In the genomic region with DNA sequence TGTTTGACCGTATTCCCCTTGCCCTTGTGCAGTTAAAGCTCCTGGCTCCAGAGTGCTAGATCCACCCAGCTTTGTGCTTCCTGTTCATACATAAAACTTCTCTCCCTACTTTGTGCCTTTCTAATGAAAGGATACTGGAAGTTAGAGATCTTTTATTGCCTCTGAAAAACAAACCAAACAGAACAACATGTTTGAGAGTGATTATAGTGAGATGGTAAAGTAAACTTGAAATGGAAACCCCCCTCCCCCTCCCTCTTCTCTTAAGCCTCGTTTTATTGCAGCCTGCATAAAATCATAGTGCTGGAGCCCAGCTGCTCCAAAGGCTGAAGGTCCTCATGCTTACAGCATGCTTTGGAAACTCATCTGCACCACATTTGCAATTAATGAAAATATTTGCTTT, we compare ENCODE assay signal across 9 cellular contexts.
A peak's percentile ranks its signal among the peaks of the same experiment; 100 is the strongest.
DNase-seq lines count a peak whose midpoint lies in the region; ATAC-seq and TF ChIP-seq lines count a peak whose summit lies in the region.
"Had no signal": no experiment of that assay in that cellular context is flagged by ENCODE, and none has a peak within 500 bp of the region (broad histone marks: within the 10 kb centered on the region; RNA-seq: fewer than 3 reads in every experiment).

No MANE protein-coding gene starts in this region.

- H4K20me1 ChIP-seq in GM23338 (replicated peaks; ENCODE audit: insufficient read depth) = no peaks in the 10 kb centered on the region; the same call in 1 of the 2 replicates

- H3F3A ChIP-seq in GM23338 (replicated peaks; ENCODE audit: low read depth) = no peaks in the 10 kb centered on the region

- H3K9me2 ChIP-seq in GM23338 (ENCODE audit: insufficient read depth) = no peaks in the 10 kb centered on the region

- no peak for ATAC-seq in GM23338
- ATAC-seq in activated naive CD8-positive, alpha-beta T cell treated with anti-CD3 and anti-CD28 coated beads, Interleukin-2, amount 10 ng/mL, durations not matched to agents 7 days and 5 days (ENCODE audit: low read depth) = no peak
- ATAC-seq in HG03378 (IDR thresholded peaks at IDR 0.05; ENCODE audit: unreplicated experiment) = no peak

- H3K27me3 ChIP-seq in GM23338 (ENCODE audit: insufficient read depth) (no peaks in the 10 kb centered on the region), muscle layer of duodenum (ENCODE audit: low read depth, low read length) (no peaks in the 10 kb centered on the region)

- TF ChIP-seq CTCF in 22Rv1 (IDR thresholded peaks at IDR 0.05) = no peak
- TF ChIP-seq CTCF in GM23338 (conservative IDR thresholded peaks at IDR 0.05; ENCODE audit: low read depth in 2 of 2) = no peak

- POLR2A ChIA-PET in activated naive CD8-positive, alpha-beta T cell treated with anti-CD3 and anti-CD28 coated beads, Interleukin-2, amount 10 ng/mL, durations not matched to agents 7 days and 5 days (lab: Charles Lee) = interaction anchor here (1.6 kb wide), 1 partner anchor 618 kb away, joined by 3 read pairs; a partner anchor contains a TSS

- peaks cover 4% of the 10 kb centered on the region for H3K27me3 Mint-ChIP-seq in GM23338 (ENCODE audit: insufficient read depth, low read depth, poor library complexity)
- no peaks in the 10 kb centered on the region for H3K27me3 Mint-ChIP-seq in activated naive CD8-positive, alpha-beta T cell treated with anti-CD3 and anti-CD28 coated beads, Interleukin-2, amount 10 ng/mL, durations not matched to agents 7 days and 5 days

- peaks cover 16% of the 10 kb centered on the region for H3K36me3 Mint-ChIP-seq in GM23338 (ENCODE audit: low read depth)
- H3K36me3 Mint-ChIP-seq in activated naive CD8-positive, alpha-beta T cell treated with anti-CD3 and anti-CD28 coated beads, Interleukin-2, amount 10 ng/mL, durations not matched to agents 7 days and 5 days = peaks cover 11% of the 10 kb centered on the region

- no peak overlapping the region for H3K4me3 Mint-ChIP-seq in GM23338
- H3K4me3 Mint-ChIP-seq in activated naive CD8-positive, alpha-beta T cell treated with anti-CD3 and anti-CD28 coated beads, Interleukin-2, amount 10 ng/mL, durations not matched to agents 7 days and 5 days = no peak overlapping the region

- peak overlapping the region; percentile 54 for H3K27ac ChIP-seq in 22Rv1
- H3K27ac ChIP-seq in GM23338 (ENCODE audit: low read depth) = no peak overlapping the region
- peak overlapping the region; percentile 61 for H3K27ac ChIP-seq in muscle layer of duodenum (ENCODE audit: low read length)

- DNase-seq in GM23338 (ENCODE audit: low spot score) (no peak), inferior parietal cortex (ENCODE audit: extremely low spot score) (no peak), cerebellum (ENCODE audit: low spot score) (no peak), activated gamma-delta T cell (lab: John Stamatoyannopoulos, UW) (no peak)
- DNase-seq in activated naive CD8-positive, alpha-beta T cell treated with anti-CD3 and anti-CD28 coated beads, Interleukin-2, amount 10 ng/mL, durations not matched to agents 7 days and 5 days = no peak
- DNase-seq: NCI-H1436 treated with DMSO at 0.1 percent for 48 hours had no signal

- H3K4me3 ChIP-seq in GM23338 (no peak overlapping the region), muscle layer of duodenum (ENCODE audit: low read depth in 1 of 2, low read length in 2 of 2) (no peak overlapping the region)

- H3K4me2 ChIP-seq in GM23338 = no peak overlapping the region

- no peaks in the 10 kb centered on the region for H3K79me2 ChIP-seq in GM23338 (replicated peaks; ENCODE audit: insufficient read depth)

- H3K4me1 Mint-ChIP-seq in GM23338 = peaks cover 12% of the 10 kb centered on the region; the same call in 2 of the 3 replicates
- H3K4me1 Mint-ChIP-seq in activated naive CD8-positive, alpha-beta T cell treated with anti-CD3 and anti-CD28 coated beads, Interleukin-2, amount 10 ng/mL, durations not matched to agents 7 days and 5 days = peaks cover 39% of the 10 kb centered on the region

- H3K9me3 ChIP-seq in muscle layer of duodenum (ENCODE audit: control insufficient read depth in 1 of 2, low read length in 2 of 2) = peaks cover 0 to 6% of the 10 kb centered on the region in 2 donors

- peaks cover 10% of the 10 kb centered on the region; the same call in 1 of the 2 replicates for H3K4me1 ChIP-seq in GM23338 (ENCODE audit: insufficient read depth)
- H3K4me1 ChIP-seq in muscle layer of duodenum (ENCODE audit: control insufficient read depth in 1 of 2, insufficient read depth in 2 of 2, low read length in 2 of 2) = peaks cover 34 to 55% of the 10 kb centered on the region in 2 donors

- peaks cover 17% of the 10 kb centered on the region for H3K9me3 Mint-ChIP-seq in GM23338
- peaks cover 13% of the 10 kb centered on the region for H3K9me3 Mint-ChIP-seq in activated naive CD8-positive, alpha-beta T cell treated with anti-CD3 and anti-CD28 coated beads, Interleukin-2, amount 10 ng/mL, durations not matched to agents 7 days and 5 days

- no peak overlapping the region for H2AFZ ChIP-seq in GM23338

- H3K27ac Mint-ChIP-seq in GM23338 = peak overlapping the region; percentile 50; the same call in 1 of the 2 replicates
- peak overlapping the region; percentile 40 for H3K27ac Mint-ChIP-seq in activated naive CD8-positive, alpha-beta T cell treated with anti-CD3 and anti-CD28 coated beads, Interleukin-2, amount 10 ng/mL, durations not matched to agents 7 days and 5 days

- H3K36me3 ChIP-seq in GM23338 (ENCODE audit: insufficient read depth) = no peaks in the 10 kb centered on the region; the same call in 1 of the 2 replicates
- peaks cover 0 to 3% of the 10 kb centered on the region in 2 donors for H3K36me3 ChIP-seq in muscle layer of duodenum (ENCODE audit: control insufficient read depth in 1 of 2, insufficient read depth in 2 of 2, low read length in 2 of 2)

TF ChIP-seq in GM23338, 12 proteins besides CTCF, POLR2A, EP300 and RAD21 (continues in another document):
- TF ChIP-seq, protein P1, sequence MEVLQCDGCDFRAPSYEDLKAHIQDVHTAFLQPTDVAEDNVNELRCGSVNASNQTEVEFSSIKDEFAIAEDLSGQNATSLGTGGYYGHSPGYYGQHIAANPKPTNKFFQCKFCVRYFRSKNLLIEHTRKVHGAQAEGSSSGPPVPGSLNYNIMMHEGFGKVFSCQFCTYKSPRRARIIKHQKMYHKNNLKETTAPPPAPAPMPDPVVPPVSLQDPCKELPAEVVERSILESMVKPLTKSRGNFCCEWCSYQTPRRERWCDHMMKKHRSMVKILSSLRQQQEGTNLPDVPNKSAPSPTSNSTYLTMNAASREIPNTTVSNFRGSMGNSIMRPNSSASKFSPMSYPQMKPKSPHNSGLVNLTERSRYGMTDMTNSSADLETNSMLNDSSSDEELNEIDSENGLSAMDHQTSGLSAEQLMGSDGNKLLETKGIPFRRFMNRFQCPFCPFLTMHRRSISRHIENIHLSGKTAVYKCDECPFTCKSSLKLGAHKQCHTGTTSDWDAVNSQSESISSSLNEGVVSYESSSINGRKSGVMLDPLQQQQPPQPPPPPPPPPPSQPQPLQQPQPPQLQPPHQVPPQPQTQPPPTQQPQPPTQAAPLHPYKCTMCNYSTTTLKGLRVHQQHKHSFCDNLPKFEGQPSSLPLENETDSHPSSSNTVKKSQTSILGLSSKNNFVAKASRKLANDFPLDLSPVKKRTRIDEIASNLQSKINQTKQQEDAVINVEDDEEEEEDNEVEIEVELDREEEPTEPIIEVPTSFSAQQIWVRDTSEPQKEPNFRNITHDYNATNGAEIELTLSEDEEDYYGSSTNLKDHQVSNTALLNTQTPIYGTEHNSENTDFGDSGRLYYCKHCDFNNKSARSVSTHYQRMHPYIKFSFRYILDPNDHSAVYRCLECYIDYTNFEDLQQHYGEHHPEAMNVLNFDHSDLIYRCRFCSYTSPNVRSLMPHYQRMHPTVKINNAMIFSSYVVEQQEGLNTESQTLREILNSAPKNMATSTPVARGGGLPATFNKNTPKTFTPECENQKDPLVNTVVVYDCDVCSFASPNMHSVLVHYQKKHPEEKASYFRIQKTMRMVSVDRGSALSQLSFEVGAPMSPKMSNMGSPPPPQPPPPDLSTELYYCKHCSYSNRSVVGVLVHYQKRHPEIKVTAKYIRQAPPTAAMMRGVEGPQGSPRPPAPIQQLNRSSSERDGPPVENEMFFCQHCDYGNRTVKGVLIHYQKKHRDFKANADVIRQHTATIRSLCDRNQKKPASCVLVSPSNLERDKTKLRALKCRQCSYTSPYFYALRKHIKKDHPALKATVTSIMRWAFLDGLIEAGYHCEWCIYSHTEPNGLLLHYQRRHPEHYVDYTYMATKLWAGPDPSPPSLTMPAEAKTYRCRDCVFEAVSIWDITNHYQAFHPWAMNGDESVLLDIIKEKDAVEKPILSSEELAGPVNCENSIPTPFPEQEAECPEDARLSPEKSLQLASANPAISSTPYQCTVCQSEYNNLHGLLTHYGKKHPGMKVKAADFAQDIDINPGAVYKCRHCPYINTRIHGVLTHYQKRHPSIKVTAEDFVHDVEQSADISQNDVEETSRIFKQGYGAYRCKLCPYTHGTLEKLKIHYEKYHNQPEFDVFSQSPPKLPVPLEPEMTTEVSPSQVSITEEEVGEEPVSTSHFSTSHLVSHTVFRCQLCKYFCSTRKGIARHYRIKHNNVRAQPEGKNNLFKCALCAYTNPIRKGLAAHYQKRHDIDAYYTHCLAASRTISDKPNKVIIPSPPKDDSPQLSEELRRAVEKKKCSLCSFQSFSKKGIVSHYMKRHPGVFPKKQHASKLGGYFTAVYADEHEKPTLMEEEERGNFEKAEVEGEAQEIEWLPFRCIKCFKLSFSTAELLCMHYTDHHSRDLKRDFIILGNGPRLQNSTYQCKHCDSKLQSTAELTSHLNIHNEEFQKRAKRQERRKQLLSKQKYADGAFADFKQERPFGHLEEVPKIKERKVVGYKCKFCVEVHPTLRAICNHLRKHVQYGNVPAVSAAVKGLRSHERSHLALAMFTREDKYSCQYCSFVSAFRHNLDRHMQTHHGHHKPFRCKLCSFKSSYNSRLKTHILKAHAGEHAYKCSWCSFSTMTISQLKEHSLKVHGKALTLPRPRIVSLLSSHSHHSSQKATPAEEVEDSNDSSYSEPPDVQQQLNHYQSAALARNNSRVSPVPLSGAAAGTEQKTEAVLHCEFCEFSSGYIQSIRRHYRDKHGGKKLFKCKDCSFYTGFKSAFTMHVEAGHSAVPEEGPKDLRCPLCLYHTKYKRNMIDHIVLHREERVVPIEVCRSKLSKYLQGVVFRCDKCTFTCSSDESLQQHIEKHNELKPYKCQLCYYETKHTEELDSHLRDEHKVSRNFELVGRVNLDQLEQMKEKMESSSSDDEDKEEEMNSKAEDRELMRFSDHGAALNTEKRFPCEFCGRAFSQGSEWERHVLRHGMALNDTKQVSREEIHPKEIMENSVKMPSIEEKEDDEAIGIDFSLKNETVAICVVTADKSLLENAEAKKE (CRISPR knock-in tag; IDR thresholded peaks at IDR 0.05) = no peak
- TF ChIP-seq POLR2AphosphoS5 (IDR thresholded peaks at IDR 0.05; ENCODE audit: low read depth) (no peak), CREB1 (CRISPR knock-in tag; IDR thresholded peaks at IDR 0.05; ENCODE audit: low read depth) (no peak), ZNF331 (CRISPR knock-in tag; IDR thresholded peaks at IDR 0.05; ENCODE audit: low read depth) (no peak), ZNF114 (CRISPR knock-in tag; IDR thresholded peaks at IDR 0.05) (no peak), EZH2 (IDR thresholded peaks at IDR 0.05; ENCODE audit: low read depth, unreplicated experiment) (no peak)
